In genomic region chr1:101242331-101243050, GRCh38 we compare ENCODE assay signal across 2 cellular contexts.
TF ChIP-seq lines count a peak whose summit lies in the region.

No MANE protein-coding gene starts in this region.

TF ChIP-seq in liver, 16 proteins besides CTCF, POLR2A, EP300 and RAD21 (continued from another document):
- TF ChIP-seq ZBTB33 (IDR thresholded peaks at IDR 0.05) = no peak
- TF ChIP-seq FOXA1 (IDR thresholded peaks at IDR 0.05) = no peak
- no peak for TF ChIP-seq HNF4G (IDR thresholded peaks at IDR 0.05)
- no peak for TF ChIP-seq SP1 (IDR thresholded peaks at IDR 0.05)
- no peak for TF ChIP-seq JUND (IDR thresholded peaks at IDR 0.05)
- peak in 1 of 2 donors; percentile 13 for TF ChIP-seq RXRA (IDR thresholded peaks at IDR 0.05)
- no peak for TF ChIP-seq TAF1 (conservative IDR thresholded peaks at IDR 0.05)
- TF ChIP-seq NR2F2 (IDR thresholded peaks at IDR 0.05) = peak; percentile 98
- peak; percentile 60 for TF ChIP-seq MAX (IDR thresholded peaks at IDR 0.05)
- TF ChIP-seq EGR1 (IDR thresholded peaks at IDR 0.05; ENCODE audit: low read depth in 2 of 2) = peak in 1 of 2 donors; percentile 40
- no peak for TF ChIP-seq HNF4A (conservative IDR thresholded peaks at IDR 0.05)
- TF ChIP-seq ATF3 (IDR thresholded peaks at IDR 0.05) = no peak
- no peak for TF ChIP-seq REST (IDR thresholded peaks at IDR 0.05)
- TF ChIP-seq YY1 (IDR thresholded peaks at IDR 0.05) = no peak
- TF ChIP-seq GABPA (IDR thresholded peaks at IDR 0.05 in 1 of 2, conservative IDR thresholded peaks at IDR 0.05 in 1 of 2) = no peak

TF ChIP-seq in HepG2, 621 proteins besides CTCF, POLR2A, EP300 and RAD21 (continued from another document):
- TF ChIP-seq NCOA2 (CRISPR knock-in tag; IDR thresholded peaks at IDR 0.05) = no peak
- TF ChIP-seq SMARCC2 (IDR thresholded peaks at IDR 0.05) = no peak
- no peak for TF ChIP-seq SP2 (CRISPR knock-in tag; IDR thresholded peaks at IDR 0.05)
- TF ChIP-seq CREM (IDR thresholded peaks at IDR 0.05) = no peak
- no peak for TF ChIP-seq CREM (CRISPR knock-in tag; IDR thresholded peaks at IDR 0.05)
- TF ChIP-seq PREB (CRISPR knock-in tag; IDR thresholded peaks at IDR 0.05) = no peak
- no peak for TF ChIP-seq ZFP41 (CRISPR knock-in tag; IDR thresholded peaks at IDR 0.05; ENCODE audit: borderline replicate concordance)
